In genomic region chr1:54547601-54548388, GRCh38 we compare ENCODE assay signal across 8 cellular contexts. TPM values are rescaled to one million over a fixed set of nuclear protein-coding genes. Genes with fewer than 3 reads are reported as not detected.
A peak's percentile ranks its signal among the peaks of the same experiment; 100 is the strongest.
DNase-seq lines count a peak whose midpoint lies in the region; ATAC-seq and TF ChIP-seq lines count a peak whose summit lies in the region.

ACOT11 (plus strand) TSS chr1:54548228; CDS start chr1:54548310, 82 bp downstream.

- H3K9me3 ChIP-seq in NT2/D1 (ENCODE audit: insufficient read depth, low read length) (no peaks in the 10 kb centered on the region), uterus (no peaks in the 10 kb centered on the region)

- H3K36me3 Mint-ChIP-seq in activated naive CD8-positive, alpha-beta T cell treated with anti-CD3 and anti-CD28 coated beads for 36 hours: no peaks in the 10 kb centered on the region
- H3K36me3 Mint-ChIP-seq in activated naive CD8-positive, alpha-beta T cell treated with anti-CD3 and anti-CD28 coated beads, Interleukin-2, amount 50 U/mL, for 24 hours (ENCODE audit: low read depth): no peaks in the 10 kb centered on the region

- H3K4me3 ChIP-seq in NT2/D1 (ENCODE audit: insufficient read length, low read depth): no peak within 1 kb of the TSS
- H3K4me3 ChIP-seq in epithelial cell of esophagus (ENCODE audit: low read length): no peak within 1 kb of the TSS
- H3K4me3 ChIP-seq in uterus: peak within 1 kb of the TSS; percentile 11 to 28

- H3K27ac Mint-ChIP-seq in activated naive CD8-positive, alpha-beta T cell treated with anti-CD3 and anti-CD28 coated beads for 36 hours: no peak within 1 kb of the TSS
- H3K27ac Mint-ChIP-seq in activated naive CD8-positive, alpha-beta T cell treated with anti-CD3 and anti-CD28 coated beads, Interleukin-2, amount 50 U/mL, for 24 hours: no peak within 1 kb of the TSS

- peak within 1 kb of the TSS; percentile 78 to 90 for H3K27ac ChIP-seq in uterus

- TF ChIP-seq CTCF in epithelial cell of esophagus (IDR thresholded peaks at IDR 0.05; ENCODE audit: insufficient read depth, low read depth, low read length, missing control alignments) (peak; percentile 42), uterus (IDR thresholded peaks at IDR 0.05) (peak; percentile 53 to 76 (median 60))

- H3K9me3 Mint-ChIP-seq in activated naive CD8-positive, alpha-beta T cell treated with anti-CD3 and anti-CD28 coated beads for 36 hours: no peaks in the 10 kb centered on the region
- no peaks in the 10 kb centered on the region for H3K9me3 Mint-ChIP-seq in activated naive CD8-positive, alpha-beta T cell treated with anti-CD3 and anti-CD28 coated beads, Interleukin-2, amount 50 U/mL, for 24 hours

- no peaks in the 10 kb centered on the region for H3K27me3 ChIP-seq in NT2/D1 (ENCODE audit: insufficient read depth, insufficient read length)
- H3K27me3 ChIP-seq in uterus: no peaks in the 10 kb centered on the region

- intact Hi-C loops in uterus (cut with DNase I; ENCODE audit: low total_unique reads): no loop called here

- H3K27me3 Mint-ChIP-seq in activated naive CD8-positive, alpha-beta T cell treated with anti-CD3 and anti-CD28 coated beads for 36 hours: no peaks in the 10 kb centered on the region
- no peaks in the 10 kb centered on the region for H3K27me3 Mint-ChIP-seq in activated naive CD8-positive, alpha-beta T cell treated with anti-CD3 and anti-CD28 coated beads, Interleukin-2, amount 50 U/mL, for 24 hours

- DNase-seq in GM03348 (ENCODE audit: low spot score) (peak; percentile 86), NT2/D1 (ENCODE audit: low read depth, low spot score) (no peak), epithelial cell of esophagus (ENCODE audit: low read depth) (no peak), middle frontal gyrus (ENCODE audit: extremely low spot score, low spot score) (peak; percentile 70), uterus (peak; percentile 86 to 93)
- no peak for DNase-seq in activated naive CD8-positive, alpha-beta T cell treated with anti-CD3 and anti-CD28 coated beads for 36 hours
- DNase-seq in activated naive CD8-positive, alpha-beta T cell treated with anti-CD3 and anti-CD28 coated beads, Interleukin-2, amount 50 U/mL, for 24 hours: no peak

- ATAC-seq in activated naive CD8-positive, alpha-beta T cell treated with anti-CD3 and anti-CD28 coated beads, Interleukin-2, amount 50 U/mL, for 24 hours: no peak
- no peak for ATAC-seq in GM18873 (IDR thresholded peaks at IDR 0.05; ENCODE audit: low FRiP score, unreplicated experiment)

- peak within 1 kb of the TSS; percentile 29 for H3K9ac ChIP-seq in NT2/D1 (ENCODE audit: insufficient read length, low read depth)

- H3K4me1 Mint-ChIP-seq in activated naive CD8-positive, alpha-beta T cell treated with anti-CD3 and anti-CD28 coated beads for 36 hours: peaks cover 3% of the 10 kb centered on the region
- H3K4me1 Mint-ChIP-seq in activated naive CD8-positive, alpha-beta T cell treated with anti-CD3 and anti-CD28 coated beads, Interleukin-2, amount 50 U/mL, for 24 hours: peaks cover 6% of the 10 kb centered on the region

- no peak for TF ChIP-seq POLR2A in uterus (IDR thresholded peaks at IDR 0.05)

- H3K4me1 ChIP-seq in NT2/D1 (ENCODE audit: insufficient read depth, insufficient read length) (peaks cover 27% of the 10 kb centered on the region), uterus (peaks cover 0 to 5% of the 10 kb centered on the region in 2 donors)

- H3K36me3 ChIP-seq in NT2/D1 (ENCODE audit: insufficient read depth, insufficient read length, low read length) (no peaks in the 10 kb centered on the region), uterus (no peaks in the 10 kb centered on the region)

- H3K4me3 Mint-ChIP-seq in activated naive CD8-positive, alpha-beta T cell treated with anti-CD3 and anti-CD28 coated beads for 36 hours: no peak within 1 kb of the TSS
- no peak within 1 kb of the TSS for H3K4me3 Mint-ChIP-seq in activated naive CD8-positive, alpha-beta T cell treated with anti-CD3 and anti-CD28 coated beads, Interleukin-2, amount 50 U/mL, for 24 hours

RNA-seq across cellular contexts. Expression of gene ACOT11, which starts in this region (rescaled TPM):
- total RNA-seq in uterus: 10 to 100 TPM in 2 of 4 donors, 1 to 10 TPM in 2; 2.4 to 17.1 (median 10.1) TPM
- 1 to 10 TPM; 1.0 to 1.3 TPM for total RNA-seq in activated naive CD8-positive, alpha-beta T cell treated with anti-CD3 and anti-CD28 coated beads for 36 hours

Comparison
In these comparisons a context has a peak if more than half of its experiments do, and no peak if none do; other contexts are left out.
1. DNase-seq: peak in GM03348 (single experiment), middle frontal gyrus (single experiment) and uterus (2 of 2); none in NT2/D1 (single experiment), epithelial cell of esophagus (single experiment), activated naive CD8-positive, alpha-beta T cell treated with anti-CD3 and anti-CD28 coated beads for 36 hours (single experiment) and activated naive CD8-positive, alpha-beta T cell treated with anti-CD3 and anti-CD28 coated beads, Interleukin-2, amount 50 U/mL, for 24 hours (single experiment).
2. H3K4me3 ChIP-seq: peak in uterus (2 of 2); none in NT2/D1 (single experiment) and epithelial cell of esophagus (single experiment).